Comparison of ENCODE assay signal across 8 cellular contexts in the genomic region with DNA sequence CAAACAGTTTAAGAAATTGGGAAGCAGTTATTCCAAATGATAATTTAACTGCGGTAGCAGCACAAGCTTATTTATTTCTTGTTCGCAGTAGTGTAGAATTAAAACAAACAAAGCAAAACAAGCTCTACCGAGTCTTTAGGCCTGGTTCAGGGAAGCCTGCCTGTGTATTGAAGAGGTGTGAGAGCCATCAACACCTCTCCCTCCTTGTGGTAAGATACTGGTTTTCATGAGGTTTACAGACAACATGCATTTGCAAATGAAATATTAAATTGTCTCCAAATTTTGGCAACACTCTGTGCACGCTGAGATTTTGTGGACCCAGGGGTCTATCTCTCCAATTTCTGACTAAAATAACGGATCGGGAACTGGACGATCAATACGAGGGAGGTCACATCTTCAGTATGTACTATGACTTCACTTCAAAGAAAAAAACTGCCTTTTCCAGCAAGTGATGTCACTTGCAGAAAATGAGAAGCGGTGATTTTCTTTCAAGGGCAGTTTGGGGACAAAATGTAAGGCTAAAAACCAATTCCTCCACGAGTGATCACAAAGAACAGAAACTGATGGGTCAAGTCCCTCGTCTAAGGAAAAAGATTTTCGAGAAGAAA. TPM values are rescaled to one million over a fixed set of nuclear protein-coding genes. Genes with fewer than 3 reads are reported as not detected.
DNase-seq lines count a peak whose midpoint lies in the region; ATAC-seq, FAIRE-seq and TF ChIP-seq lines count a peak whose summit lies in the region.

No MANE protein-coding gene starts in this region.

- H3K4me1 Mint-ChIP-seq in progenitor cell of endocrine pancreas (ENCODE audit: low read depth): peaks cover 13% of the 10 kb centered on the region

- H3K4me1 ChIP-seq in Peyer's patch (peaks cover 0 to 14% (median 7%) of the 10 kb centered on the region in 4 donors), esophagus muscularis mucosa (peaks cover 17 to 30% (median 22%) of the 10 kb centered on the region in 4 donors)

- intact Hi-C loops in esophagus muscularis mucosa (cut with DNase I): loop anchor here (2.0 kb wide), 2 partner anchors 19 to 421 kb away; partner anchors contain the start of gene PLS1

- H3K27me3 ChIP-seq in Peyer's patch (no peaks in the 10 kb centered on the region), esophagus muscularis mucosa (no peaks in the 10 kb centered on the region)

- no peaks in the 10 kb centered on the region for H3K9me3 ChIP-seq in Peyer's patch
- H3K9me3 ChIP-seq in esophagus muscularis mucosa: no peaks in the 10 kb centered on the region

- peak overlapping the region; percentile 98 for H3K27ac Mint-ChIP-seq in progenitor cell of endocrine pancreas

- peak overlapping the region; percentile 83 to 97 (median 94) for H3K27ac ChIP-seq in Peyer's patch
- peak overlapping the region; percentile 84 to 96 (median 88) for H3K27ac ChIP-seq in esophagus muscularis mucosa (replicated peaks in 1 of 4)

- TF ChIP-seq EP300 in esophagus muscularis mucosa (IDR thresholded peaks at IDR 0.05): no peak

- no peaks in the 10 kb centered on the region for H3K36me3 Mint-ChIP-seq in progenitor cell of endocrine pancreas (ENCODE audit: insufficient read depth)

- 5% methylated on average over 12 of the region's 12 CpGs for WGBS in esophagus muscularis mucosa

- H3K27me3 Mint-ChIP-seq in progenitor cell of endocrine pancreas: peaks cover 3% of the 10 kb centered on the region

- H3K4me3 Mint-ChIP-seq in progenitor cell of endocrine pancreas (ENCODE audit: low read depth): peak overlapping the region; percentile 97

- FAIRE-seq in GM18507 (lab: Jason Lieb, UNC): peak; percentile 46

- TF ChIP-seq CTCF in Peyer's patch (IDR thresholded peaks at IDR 0.05): no peak
- TF ChIP-seq CTCF in esophagus muscularis mucosa (IDR thresholded peaks at IDR 0.05): no peak
- TF ChIP-seq CTCF in progenitor cell of endocrine pancreas (IDR thresholded peaks at IDR 0.05; ENCODE audit: unreplicated experiment): no peak

- TF ChIP-seq POLR2A in Peyer's patch (IDR thresholded peaks at IDR 0.05): no peak
- no peak for TF ChIP-seq POLR2A in esophagus muscularis mucosa (IDR thresholded peaks at IDR 0.05; ENCODE audit: low read depth)

- no peak for DNase-seq in GM18507 (ENCODE audit: extremely low spot score, insufficient read length, low read depth)
- DNase-seq in Peyer's patch: no peak
- no peak for DNase-seq in esophagus muscularis mucosa (ENCODE audit: extremely low spot score)
- DNase-seq in progenitor cell of endocrine pancreas (ENCODE audit: low spot score, unreplicated experiment): no peak
- no peak for DNase-seq in NCI-H2081 treated with DMSO at 0.1 percent for 48 hours (lab: John Stamatoyannopoulos, UW)

- no peak for ATAC-seq in HG02870 (IDR thresholded peaks at IDR 0.05; ENCODE audit: unreplicated experiment)
- no peak for ATAC-seq in GM21529 (IDR thresholded peaks at IDR 0.05; ENCODE audit: unreplicated experiment)
- no peak for ATAC-seq in HG03025 (IDR thresholded peaks at IDR 0.05; ENCODE audit: low FRiP score, unreplicated experiment)

- H3K36me3 ChIP-seq in Peyer's patch (no peaks in the 10 kb centered on the region), esophagus muscularis mucosa (no peaks in the 10 kb centered on the region)

- H3K4me3 ChIP-seq in Peyer's patch (peak overlapping the region; percentile 77 to 96 (median 86)), esophagus muscularis mucosa (peak overlapping the region; percentile 77 to 92 (median 80))

- H3K9me3 Mint-ChIP-seq in progenitor cell of endocrine pancreas (ENCODE audit: low read depth): no peaks in the 10 kb centered on the region

RNA-seq across cellular contexts. Expression of gene ATR, which starts 0.7 kb away (rescaled TPM):
- 10 to 100 TPM; 21.0 to 53.6 (median 23.9) TPM for total RNA-seq in Peyer's patch
- total RNA-seq in esophagus muscularis mucosa: 10 to 100 TPM in 3 of 4 donors, 1 to 10 TPM in 1; 9.5 to 16.6 (median 13.3) TPM
- total RNA-seq in progenitor cell of endocrine pancreas: 20.3 and 24.7 TPM in 2 replicates

RNA-seq across cellular contexts. Expression of gene PLS1, which starts 18.4 kb away (rescaled TPM):
- total RNA-seq in Peyer's patch (100 to 1,000 TPM in 3 of 4 donors, 10 to 100 TPM in 1; 48.7 to 661 (median 328) TPM), esophagus muscularis mucosa (1 to 10 TPM; 1.2 to 2.0 (median 1.5) TPM), progenitor cell of endocrine pancreas (15.7 and 16.0 TPM in 2 replicates)
